Comparison of ENCODE assay signal across 8 cellular contexts in genomic region chr2:102473020-102473419, GRCh38. TPM values are rescaled to one million over a fixed set of nuclear protein-coding genes. Genes with fewer than 3 reads are reported as not detected.
DNase-seq lines count a peak whose midpoint lies in the region; ATAC-seq and TF ChIP-seq lines count a peak whose summit lies in the region.

SLC9A4 (plus strand) TSS chr2:102473226; CDS start chr2:102473760, 534 bp downstream.

- TF ChIP-seq CTCF in A673 (conservative IDR thresholded peaks at IDR 0.05; ENCODE audit: low read depth, low read length) (peak; percentile 83), GM10248 (IDR thresholded peaks at IDR 0.05; ENCODE audit: control extremely low read depth, extremely low read depth, low read depth, missing control alignments) (peak; percentile 78)

- CTCF ChIA-PET in A673 (lab: Charles Lee) (interaction anchor here (0.8 to 1.0 kb wide), 4 partner anchors 41 to 230 kb away, joined by 3 to 6 read pairs (median 4); no protein-coding TSS in a partner anchor), GM10248 (lab: Yijun Ruan, JAX) (interaction anchor here (0.6 to 6.5 kb wide), 35 partner anchors 11 to 615 kb away, joined by 3 to 63 read pairs (median 3); a partner anchor contains a TSS)

- H3K27ac ChIP-seq in A673 (ENCODE audit: low read depth, low read length, poor library complexity, severe bottlenecking) = no peak within 1 kb of the TSS

- no peaks in the 10 kb centered on the region for H3K4me1 ChIP-seq in A673 (ENCODE audit: insufficient read depth, low read length, poor library complexity, severe bottlenecking)

- POLR2A ChIA-PET in A673 (lab: Charles Lee; ENCODE audit: low non-redundant PET) (no interaction called here), GM10248 (lab: Yijun Ruan, JAX) (no interaction called here)

- no peak within 1 kb of the TSS for H3K4me3 ChIP-seq in A673 (ENCODE audit: low read depth, low read length, poor library complexity, severe bottlenecking)

- H3K27ac Mint-ChIP-seq in immature natural killer cell = no peak within 1 kb of the TSS

- no TSS peak for BruUV-seq in A673 (replicated peaks; lab: Mats Ljungman, UMichigan)

- H3K36me3 ChIP-seq in A673 (ENCODE audit: insufficient read depth, low read length, poor library complexity, severe bottlenecking) = no peaks in the 10 kb centered on the region

- peaks cover 2 to 12% (median 4%) of the 10 kb centered on the region in 3 donors for H3K27me3 Mint-ChIP-seq in immature natural killer cell (ENCODE audit: low read depth in 3 of 3)

- peak; percentile 41 for DNase-seq in A673 (ENCODE audit: low spot score)
- DNase-seq in GM10248 (ENCODE audit: extremely low spot score) = peak; percentile 30
- peak; percentile 34 for DNase-seq in RPMI7951 (ENCODE audit: low read depth)
- DNase-seq in activated naive CD8-positive, alpha-beta T cell treated with anti-CD3 and anti-CD28 coated beads, Interleukin-2, amount 50 U/mL, for 16 hours (ENCODE audit: low read depth, low spot score) = peak; percentile 34
- peak; percentile 49 to 54 (median 54) for DNase-seq in immature natural killer cell
- DNase-seq in stimulated activated CD4-positive, alpha-beta T cell treated with anti-CD3 and anti-CD28 coated beads, Interleukin-1b, Interleukin-23, amount 100 ng/mL, for 24 hours (ENCODE audit: low read depth in 4 of 4, low spot score in 1 of 4) = peak; percentile 18 to 41 (median 32)
- no peak for DNase-seq in GF-D8 (lab: John Stamatoyannopoulos, UW)

- H3K27me3 ChIP-seq in A673 (replicated peaks; ENCODE audit: insufficient read depth, low read depth, low read length, poor library complexity) = peaks cover 22% of the 10 kb centered on the region

- ATAC-seq in HG03159 (IDR thresholded peaks at IDR 0.05; ENCODE audit: unreplicated experiment) = peak; percentile 81

- H3K9me3 ChIP-seq in A673 (ENCODE audit: low read depth, low read length, poor library complexity, severe bottlenecking) = no peaks in the 10 kb centered on the region

- H3K9me3 Mint-ChIP-seq in immature natural killer cell = peaks cover 5 to 15% (median 14%) of the 10 kb centered on the region in 6 donors

- no peaks in the 10 kb centered on the region for H3K4me1 Mint-ChIP-seq in immature natural killer cell

- intact Hi-C loops in A673 (cut with micrococcal nuclease; ENCODE audit: unreplicated experiment) = loop anchor here (2.0 kb wide), 2 partner anchors 142 to 230 kb away; no protein-coding TSS in a partner anchor

- H3K36me3 Mint-ChIP-seq in immature natural killer cell = peaks cover 5 to 14% (median 9%) of the 10 kb centered on the region in 3 donors

- no peak within 1 kb of the TSS for H3K4me3 Mint-ChIP-seq in immature natural killer cell

RNA-seq across cellular contexts. Expression of gene SLC9A4, which starts in this region (rescaled TPM):
- total RNA-seq in A673 (2021) = 0.11 and 0.17 TPM in 2 replicates
- not detected in 2 replicates for total RNA-seq in RPMI7951 (2014; rRNA removed; shearing (Covaris generic))
- not detected for polyA plus RNA-seq in immature natural killer cell

Comparison
In these comparisons a context has a peak if more than half of its experiments do, and no peak if none do; other contexts are left out.
1. Peak in DNase-seq in A673; RNA of the gene not detected or under 1 TPM.
2. Peak in DNase-seq in RPMI7951; RNA of the gene not detected or under 1 TPM.
3. Peak in DNase-seq in immature natural killer cell; RNA of the gene not detected or under 1 TPM.